ENCODE assay signal across 15 cellular contexts in the genomic region with DNA sequence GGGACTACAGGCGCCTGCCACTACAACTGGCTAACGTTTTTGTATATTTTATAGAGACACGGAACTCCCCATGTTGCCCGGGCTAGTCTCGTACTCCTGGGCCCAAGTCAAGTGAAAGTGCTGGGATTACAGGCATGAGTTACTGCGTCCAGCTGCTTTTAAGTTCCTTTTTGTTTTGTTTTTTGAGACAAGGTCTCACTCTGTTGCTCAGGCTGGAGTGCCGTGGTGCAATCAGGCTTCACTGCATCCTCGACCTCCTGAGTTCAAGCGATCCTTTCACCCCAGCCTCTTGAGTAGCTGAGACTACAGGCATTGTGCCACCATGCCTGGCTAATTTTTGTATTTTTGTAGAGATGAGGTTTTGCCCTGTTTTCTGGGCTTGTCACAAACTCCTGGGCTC.
"Had no signal": no experiment of that assay in that cellular context is flagged by ENCODE, and none has a peak within 500 bp of the region (broad histone marks: within the 10 kb centered on the region; RNA-seq: fewer than 3 reads in every experiment).

No MANE protein-coding gene starts in this region.

- FAIRE-seq: endometrium had no signal

- H3K27ac ChIP-seq: brain microvascular endothelial cell, colonic mucosa, VCaP had no signal

- H3K27me3 ChIP-seq: brain microvascular endothelial cell, colonic mucosa had no signal

- H3K9me3 ChIP-seq: colonic mucosa, prostate gland had no signal

- H3K36me3 ChIP-seq: brain microvascular endothelial cell, colonic mucosa, prostate gland had no signal

- H3K4me3 ChIP-seq: colonic mucosa, prostate gland had no signal

- ATAC-seq: activated T-cell treated with anti-CD3 and anti-CD28 coated beads, Interleukin-2, amount 50 U/mL, for 4 hours; right cardiac atrium; stimulated activated effector memory CD8-positive, alpha-beta T cell treated with anti-CD3 and anti-CD28 coated beads, Interleukin-12 subunit alpha, Interleukin-12 subunit beta, amount 100 ng/mL, for 72 hours had no signal

- DNase-seq: activated CD4-positive, alpha-beta T cell treated with anti-CD3 and anti-CD28 coated beads, Interleukin-2, amount 50 U/mL, for 1 hour; activated CD4-positive, CD25-positive, alpha-beta regulatory T cell treated with anti-CD3 and anti-CD28 coated beads, Interleukin-2, amount 50 U/mL, for 72 hours; activated CD8-positive, alpha-beta memory T cell treated with anti-CD3 and anti-CD28 coated beads, Interleukin-2, amount 50 U/mL, for 4 hours; activated naive CD4-positive, alpha-beta T cell treated with anti-CD3 and anti-CD28 coated beads for 36 hours; activated T-cell treated with anti-CD3 and anti-CD28 coated beads, Interleukin-2, amount 50 U/mL, for 4 hours; brain microvascular endothelial cell; central memory CD4-positive, alpha-beta T cell; colonic mucosa; right cardiac atrium; stimulated activated CD4-positive, alpha-beta T cell treated with anti-CD3 and anti-CD28 coated beads, Interleukin-4, amount 100 ng/mL, for 24 hours; T-helper 2 cell had no signal

- H3K4me1 ChIP-seq: colonic mucosa had no signal
